8 cellular contexts compared by ENCODE assay signal in the genomic region with DNA sequence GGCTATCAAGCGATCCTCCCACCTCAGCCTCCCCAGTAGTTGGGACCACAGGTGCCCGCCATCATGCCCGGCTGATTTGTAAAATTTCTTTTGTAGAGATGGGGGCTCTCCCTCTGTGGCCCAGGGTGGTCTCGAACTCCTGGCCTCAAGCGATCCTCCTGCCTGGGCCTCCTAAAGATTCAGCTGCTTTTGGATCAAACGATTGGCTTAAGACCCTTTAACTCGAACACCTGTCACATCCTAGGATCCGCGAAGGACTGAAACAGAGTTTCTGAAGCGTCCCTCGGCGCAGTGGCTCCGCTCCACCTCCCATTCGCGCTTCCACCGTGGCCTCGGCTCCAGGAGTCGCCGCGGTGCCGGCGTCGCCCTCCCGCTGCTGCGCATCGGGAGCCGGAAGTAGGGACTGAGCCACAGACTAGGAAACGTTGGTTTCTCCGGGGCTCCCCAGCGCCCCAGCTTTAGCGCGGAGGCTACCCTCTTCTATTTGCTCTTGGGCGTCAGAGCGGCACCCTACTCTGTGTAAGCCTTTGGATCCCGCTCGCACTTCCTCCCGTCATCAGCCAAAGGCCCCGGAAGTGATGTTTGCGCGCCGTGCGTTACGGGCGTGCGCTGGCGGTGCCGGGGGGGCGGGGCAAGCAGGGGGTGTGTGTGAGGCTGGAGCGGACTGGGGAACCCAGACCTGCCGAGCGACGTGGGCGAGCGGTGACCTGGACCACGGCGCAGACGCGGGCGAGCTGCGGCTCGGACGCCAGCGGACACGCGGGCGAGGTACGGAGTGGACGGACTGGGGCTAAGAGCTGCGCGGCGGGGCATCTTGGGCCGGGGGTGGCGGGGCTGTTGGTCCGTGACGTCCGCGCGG. TPM values are rescaled to one million over a fixed set of nuclear protein-coding genes. Genes with fewer than 3 reads are reported as not detected.
A peak's percentile ranks its signal among the peaks of the same experiment; 100 is the strongest.
DNase-seq lines count a peak whose midpoint lies in the region; ATAC-seq lines count a peak whose summit lies in the region.

No MANE protein-coding gene starts in this region.

- H3K4me3 Mint-ChIP-seq in activated CD8-positive, alpha-beta memory T cell treated with anti-CD3 and anti-CD28 coated beads, Interleukin-2, amount 10 ng/mL, durations not matched to agents 7 days and 5 days = peak overlapping the region; percentile 92

- H3K9me3 ChIP-seq in endocrine pancreas (ENCODE audit: control insufficient read depth, low read length) = no peaks in the 10 kb centered on the region

- H3K9me3 Mint-ChIP-seq in activated CD8-positive, alpha-beta memory T cell treated with anti-CD3 and anti-CD28 coated beads, Interleukin-2, amount 10 ng/mL, durations not matched to agents 7 days and 5 days (ENCODE audit: low read depth) = no peaks in the 10 kb centered on the region

- CTCF ChIA-PET in activated CD8-positive, alpha-beta memory T cell treated with anti-CD3 and anti-CD28 coated beads, Interleukin-2, amount 10 ng/mL, durations not matched to agents 7 days and 5 days (lab: Charles Lee) = interaction anchor here (0.9 to 1.3 kb wide), 2 partner anchors 26 to 51 kb away, joined by 3 read pairs; no protein-coding TSS in a partner anchor

- H3K9ac ChIP-seq in endocrine pancreas (ENCODE audit: control insufficient read depth, insufficient read depth, low read length) = peak overlapping the region; percentile 94

- H3K36me3 ChIP-seq in endocrine pancreas (ENCODE audit: control insufficient read depth, insufficient read depth, low read length) = no peaks in the 10 kb centered on the region

- DNase-seq in COLO829 (ENCODE audit: low spot score) (peak; percentile 97), HT1080 (ENCODE audit: low read depth) (peak; percentile 90), NOMO-1 (lab: John Stamatoyannopoulos, UW; ENCODE audit: unreplicated experiment in 2 of 2) (peak; percentile 89 to 91), mesenteric fat pad (ENCODE audit: low spot score) (peak; percentile 100)
- peak; percentile 97 for DNase-seq in activated CD8-positive, alpha-beta memory T cell treated with anti-CD3 and anti-CD28 coated beads, Interleukin-2, amount 10 ng/mL, durations not matched to agents 7 days and 5 days
- peak; percentile 96 for DNase-seq in stimulated activated CD8-positive, alpha-beta memory T cell treated with anti-CD3 and anti-CD28 coated beads, Interleukin-15, amount 100 ng/mL, for 1 hour (ENCODE audit: low read depth)

- H3K4me1 Mint-ChIP-seq in activated CD8-positive, alpha-beta memory T cell treated with anti-CD3 and anti-CD28 coated beads, Interleukin-2, amount 10 ng/mL, durations not matched to agents 7 days and 5 days = peaks cover 32% of the 10 kb centered on the region

- peak overlapping the region; percentile 95 for H3K27ac Mint-ChIP-seq in activated CD8-positive, alpha-beta memory T cell treated with anti-CD3 and anti-CD28 coated beads, Interleukin-2, amount 10 ng/mL, durations not matched to agents 7 days and 5 days

- peak; percentile 92 for ATAC-seq in GM21367 (IDR thresholded peaks at IDR 0.05; ENCODE audit: unreplicated experiment)
- ATAC-seq in activated CD8-positive, alpha-beta memory T cell treated with anti-CD3 and anti-CD28 coated beads, Interleukin-2, amount 10 ng/mL, durations not matched to agents 7 days and 5 days = peak; percentile 98

- H3K27me3 ChIP-seq in endocrine pancreas (ENCODE audit: control insufficient read depth, insufficient read depth, low read length) = no peaks in the 10 kb centered on the region

- H3K4me1 ChIP-seq in endocrine pancreas (ENCODE audit: control insufficient read depth, insufficient read depth, low read length) = no peaks in the 10 kb centered on the region

- peak overlapping the region; percentile 66 for H3K4me3 ChIP-seq in endocrine pancreas (ENCODE audit: control insufficient read depth, insufficient read depth, low read length)

- no peaks in the 10 kb centered on the region for H3K27me3 Mint-ChIP-seq in activated CD8-positive, alpha-beta memory T cell treated with anti-CD3 and anti-CD28 coated beads, Interleukin-2, amount 10 ng/mL, durations not matched to agents 7 days and 5 days

- peaks cover 1% of the 10 kb centered on the region for H3K36me3 Mint-ChIP-seq in activated CD8-positive, alpha-beta memory T cell treated with anti-CD3 and anti-CD28 coated beads, Interleukin-2, amount 10 ng/mL, durations not matched to agents 7 days and 5 days

RNA-seq across cellular contexts. Expression of a gene that starts 53.0 kb away (rescaled TPM):
- 5.4 and 10.9 TPM in 2 replicates for total RNA-seq in HT1080 (2014; rRNA removed; shearing (Covaris generic))
- 4.3 and 4.8 TPM in 2 replicates for polyA plus RNA-seq in HT1080 (2015; cell fraction: cytosol; rRNA removed)
- 15.0 and 16.2 TPM in 2 replicates for polyA plus RNA-seq in HT1080 (2015; cell fraction: nucleus; rRNA removed)
- 10 to 100 TPM; 27.8 to 41.9 TPM for total RNA-seq in activated CD8-positive, alpha-beta memory T cell treated with anti-CD3 and anti-CD28 coated beads, Interleukin-2, amount 10 ng/mL, durations not matched to agents 7 days and 5 days
- 7.9 TPM for total RNA-seq in mesenteric fat pad

RNA-seq across cellular contexts. Expression of a gene that starts 58.8 kb away (rescaled TPM):
- total RNA-seq in HT1080 (2014; rRNA removed; shearing (Covaris generic)) = 25.6 and 34.3 TPM in 2 replicates
- polyA plus RNA-seq in HT1080 (2015; cell fraction: cytosol; rRNA removed) = 21.7 and 30.4 TPM in 2 replicates
- polyA plus RNA-seq in HT1080 (2015; cell fraction: nucleus; rRNA removed) = 29.8 and 30.6 TPM in 2 replicates
- 10 to 100 TPM; 21.7 to 25.6 TPM for total RNA-seq in activated CD8-positive, alpha-beta memory T cell treated with anti-CD3 and anti-CD28 coated beads, Interleukin-2, amount 10 ng/mL, durations not matched to agents 7 days and 5 days
- total RNA-seq in mesenteric fat pad = 41.1 TPM

Comparison
In these comparisons a context has a peak if more than half of its experiments do, and no peak if none do; other contexts are left out.
1. Peak in every context shown above with its lines: DNase-seq, ATAC-seq and H3K4me3 ChIP-seq.